Comparison of ENCODE assay signal across 9 cellular contexts in the genomic region with DNA sequence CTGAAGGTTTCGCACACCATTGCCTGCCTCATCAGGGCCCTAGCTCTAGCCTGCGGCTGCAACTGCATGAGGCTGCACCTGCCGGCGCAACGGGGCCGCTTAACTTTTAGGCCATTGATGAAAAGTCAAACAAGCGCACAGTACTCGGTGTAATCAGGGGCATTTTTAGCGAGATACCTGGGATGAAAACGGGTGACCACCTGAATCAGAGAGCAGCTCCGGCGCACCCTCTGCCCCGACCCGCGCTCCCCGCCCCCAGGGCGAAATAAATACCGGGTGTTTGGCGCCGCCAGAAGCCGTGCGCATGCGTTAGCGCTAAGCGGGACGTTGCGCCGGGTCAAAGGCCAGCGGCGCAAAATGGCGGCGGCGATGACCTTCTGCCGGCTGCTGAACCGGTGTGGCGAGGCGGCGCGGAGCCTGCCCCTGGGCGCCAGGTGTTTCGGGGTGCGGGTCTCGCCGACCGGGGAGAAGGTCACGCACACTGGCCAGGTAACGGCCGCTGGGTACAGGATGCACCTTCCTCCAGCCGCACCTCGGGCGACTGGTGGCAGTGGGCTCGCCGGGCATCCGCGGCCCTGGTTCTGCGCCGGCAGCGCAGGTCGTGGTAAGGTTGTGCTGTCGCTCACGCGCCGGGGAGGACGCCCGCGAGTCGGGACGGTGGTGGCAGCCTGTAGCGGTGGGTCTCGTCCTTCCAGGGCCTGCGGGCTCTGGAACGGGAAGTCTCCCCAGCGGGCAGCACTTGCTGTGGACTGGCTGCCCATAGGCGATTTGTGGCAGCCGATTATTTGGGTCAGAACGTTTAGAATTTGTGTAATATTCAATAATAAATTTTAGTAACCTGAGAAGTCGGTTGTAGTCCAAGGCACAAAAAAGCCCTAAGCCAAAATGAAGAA. TPM values are rescaled to one million over a fixed set of nuclear protein-coding genes. Genes with fewer than 3 reads are reported as not detected.
A peak's percentile ranks its signal among the peaks of the same experiment; 100 is the strongest.
DNase-seq lines count a peak whose midpoint lies in the region; ATAC-seq, FAIRE-seq and TF ChIP-seq lines count a peak whose summit lies in the region.
"Had no signal": no experiment of that assay in that cellular context is flagged by ENCODE, and none has a peak within 500 bp of the region (broad histone marks: within the 10 kb centered on the region; RNA-seq: fewer than 3 reads in every experiment).

A gene (plus strand): TSS at position 347 of the 893 bp plus-strand sequence. CDS start 11 bp downstream, at position 358.

- H3K79me2 ChIP-seq in H1 (ENCODE audit: control insufficient read depth in 1 of 2, insufficient read depth in 2 of 2, low read length in 2 of 2): peaks cover 15 to 73% of the 10 kb centered on the region in 2 experiments

- H3K36me3 ChIP-seq in H1 (ENCODE audit: control insufficient read depth in 2 of 4, insufficient read depth in 4 of 4, low read length in 3 of 4): peaks cover 35 to 61% (median 52%) of the 10 kb centered on the region in 4 experiments
- H3K36me3 ChIP-seq in mesenchymal stem cell (ENCODE audit: control insufficient read depth in 1 of 2, insufficient read depth in 2 of 2, low read depth in 1 of 2, low read length in 2 of 2): peaks cover 47 to 61% of the 10 kb centered on the region in 2 experiments

- POLR2A ChIA-PET in H1 (lab: Charles Lee; ENCODE audit: partially characterized antibody): interaction anchor here (0.7 to 2.7 kb wide), 22 partner anchors 8 to 391 kb away, joined by 3 to 12 read pairs (median 3); no protein-coding TSS in a partner anchor

- peak within 1 kb of the TSS; percentile 98 for H3K56ac ChIP-seq in H1 (replicated peaks; ENCODE audit: insufficient read length, low read depth, low read length)

- no peak; the same call in 1 of the 2 replicates for TF ChIP-seq CTCF in C4-2B (conservative IDR thresholded peaks at IDR 0.05)
- TF ChIP-seq CTCF in H1 (IDR thresholded peaks at IDR 0.05; ENCODE audit: control extremely low read depth in 1 of 3, insufficient read depth in 1 of 3, low read depth in 1 of 3, low read length in 3 of 3): no peak

- H3K4me1 ChIP-seq in H1 (replicated peaks in 1 of 4; ENCODE audit: control insufficient read depth in 3 of 4, insufficient read depth in 4 of 4, low read length in 3 of 4) (peaks cover 0 to 7% (median 5%) of the 10 kb centered on the region in 4 experiments; a peak in 6 of 7 replicates), mesenchymal stem cell (ENCODE audit: control insufficient read depth, insufficient read depth, low read depth, low read length) (peaks cover 19% of the 10 kb centered on the region)

- H2BK20ac ChIP-seq in H1 (ENCODE audit: low read length): no peak within 1 kb of the TSS

- H2BK15ac ChIP-seq in H1 (ENCODE audit: low read length) (no peak within 1 kb of the TSS; the same call in 1 of the 2 replicates), mesenchymal stem cell (ENCODE audit: low read depth, poor library complexity, severe bottlenecking) (peak within 1 kb of the TSS; percentile 82)

- TF ChIP-seq EP300 in H1 (IDR thresholded peaks at IDR 0.05; ENCODE audit: borderline replicate concordance in 1 of 2, low read depth in 2 of 2, low read length in 2 of 2): no peak

- H3K27ac ChIP-seq in C4-2B (peak within 1 kb of the TSS; percentile 98), H1 (ENCODE audit: low read depth, low read length) (peak within 1 kb of the TSS; percentile 88), mesenchymal stem cell (ENCODE audit: low read length, poor library complexity, severe bottlenecking) (peak within 1 kb of the TSS; percentile 78)

- H3K23ac ChIP-seq in H1 (ENCODE audit: insufficient read length) (no peak within 1 kb of the TSS), mesenchymal stem cell (ENCODE audit: low read length in 2 of 2) (peak within 1 kb of the TSS in 1 of 2 experiments; percentile 54)

- H3K14ac ChIP-seq in H1 (ENCODE audit: insufficient read length) (no peak within 1 kb of the TSS), mesenchymal stem cell (ENCODE audit: low read length in 2 of 2) (peak within 1 kb of the TSS in 1 of 2 experiments; percentile 99)

- CTCF ChIA-PET in H1 (lab: Charles Lee; ENCODE audit: partially characterized antibody): interaction anchor here (0.8 to 1.6 kb wide), 6 partner anchors 37 to 298 kb away, joined by 3 to 6 read pairs (median 3); no protein-coding TSS in a partner anchor

- H2BK12ac ChIP-seq in H1 (ENCODE audit: low read depth, low read length): peak within 1 kb of the TSS; percentile 88
- H2BK12ac ChIP-seq in mesenchymal stem cell (ENCODE audit: low read length in 2 of 2): peak within 1 kb of the TSS in 1 of 2 experiments; percentile 7

- H4K20me1 ChIP-seq in H1 (replicated peaks in 1 of 2; ENCODE audit: control insufficient read depth in 1 of 2, insufficient read depth in 2 of 2, low read length in 2 of 2): peaks cover 9 to 21% of the 10 kb centered on the region in 2 experiments

- no peak within 1 kb of the TSS for H2BK120ac ChIP-seq in H1 (replicated peaks; ENCODE audit: low read depth, low read length)
- H2BK120ac ChIP-seq in mesenchymal stem cell (ENCODE audit: low read depth, low read length): no peak within 1 kb of the TSS

- H3K18ac ChIP-seq in H1 (ENCODE audit: extremely low read depth, low read length) (peak within 1 kb of the TSS; percentile 96), mesenchymal stem cell (ENCODE audit: low read depth in 1 of 2, low read length in 2 of 2) (peak within 1 kb of the TSS; percentile 30 to 99)

- H3K4me2 ChIP-seq in H1 (ENCODE audit: insufficient read depth in 1 of 2, low read depth in 2 of 2, low read length in 2 of 2) (peak within 1 kb of the TSS; percentile 88 to 97), mesenchymal stem cell (ENCODE audit: low read length, poor library complexity, severe bottlenecking) (peak within 1 kb of the TSS; percentile 93)

- peak within 1 kb of the TSS; percentile 96 for H4K91ac ChIP-seq in H1 (replicated peaks; ENCODE audit: insufficient read length, low read length)
- H4K91ac ChIP-seq in mesenchymal stem cell (ENCODE audit: low read length): peak within 1 kb of the TSS; percentile 88

- WGBS in H1 (ENCODE audit: extremely low coverage in 1 of 2, insufficient coverage in 1 of 2, insufficient read length in 1 of 2, insufficient replicate concordance in 2 of 2, low coverage in 1 of 2, low lambda C conversion rate in 2 of 2, missing lambda C conversion rate in 1 of 2), 2 experiments: 2% methylated on average over 56 of the region's 77 CpGs; no CpG with 5 or more reads in 1 of the 2 experiments
- WGBS in mesenchymal stem cell: under 1% methylated on average over 75 of the region's 77 CpGs

- H2AFZ ChIP-seq in H1 (ENCODE audit: low read length) (peak within 1 kb of the TSS; percentile 18; the same call in 1 of the 2 replicates), mesenchymal stem cell (ENCODE audit: low read depth, low read length) (peak within 1 kb of the TSS; percentile 89)

- ATAC-seq in GM19351 (IDR thresholded peaks at IDR 0.05; ENCODE audit: unreplicated experiment) (peak; percentile 63), HG03469 (IDR thresholded peaks at IDR 0.05; ENCODE audit: unreplicated experiment) (peak; percentile 42)

- peak; percentile 32 for DNase-seq in NCI-H82 treated with DMSO at 0.1 percent for 48 hours (lab: John Stamatoyannopoulos, UW; ENCODE audit: unreplicated experiment)
- peak; percentile 94 for DNase-seq in activated CD8-positive, alpha-beta memory T cell treated with anti-CD3 and anti-CD28 coated beads for 24 hours
- peak; percentile 39 to 85 for DNase-seq in H1 (ENCODE audit: low read depth in 1 of 2, low spot score in 2 of 2)
- peak; percentile 65 for DNase-seq in mesenchymal stem cell
- DNase-seq in stimulated activated CD8-positive, alpha-beta memory T cell treated with anti-CD3 and anti-CD28 coated beads, Interleukin-12 subunit alpha, Interleukin-12 subunit beta, amount 100 ng/mL, for 24 hours (ENCODE audit: extremely low read depth): peak; percentile 41

- H4K8ac ChIP-seq in H1 (ENCODE audit: extremely low read depth, insufficient read depth, low read length) (peak within 1 kb of the TSS; percentile 98; the same call in 1 of the 2 replicates), mesenchymal stem cell (ENCODE audit: low read length) (peak within 1 kb of the TSS; percentile 94)

- H3K9me3 ChIP-seq in H1 (ENCODE audit: insufficient read depth in 2 of 2, low read depth in 1 of 2, low read length in 1 of 2) (no peaks in the 10 kb centered on the region), mesenchymal stem cell (ENCODE audit: control insufficient read depth, low read length) (no peaks in the 10 kb centered on the region)

- no peak within 1 kb of the TSS; the same call in 1 of the 2 replicates for H2AK5ac ChIP-seq in H1 (ENCODE audit: low read depth, low read length)
- H2AK5ac ChIP-seq in mesenchymal stem cell (ENCODE audit: low read length, severe bottlenecking): no peak within 1 kb of the TSS

- peaks cover 17% of the 10 kb centered on the region for H3K79me1 ChIP-seq in H1 (ENCODE audit: low read depth, low read length)
- H3K79me1 ChIP-seq in mesenchymal stem cell (replicated peaks; ENCODE audit: low read length, poor library complexity, severe bottlenecking): peaks cover 39% of the 10 kb centered on the region

- H3K9ac ChIP-seq in H1 (replicated peaks in 1 of 4; ENCODE audit: extremely low read depth in 1 of 4, low read depth in 3 of 4, low read length in 3 of 4): peak within 1 kb of the TSS; percentile 92 to 98 (median 94)
- H3K9ac ChIP-seq in mesenchymal stem cell (ENCODE audit: low read length): peak within 1 kb of the TSS; percentile 97

- TF ChIP-seq RAD21 in H1 (IDR thresholded peaks at IDR 0.05 in 1 of 2, conservative IDR thresholded peaks at IDR 0.05 in 1 of 2; ENCODE audit: low read depth in 2 of 2, low read length in 2 of 2): no peak

- peak within 1 kb of the TSS; percentile 96 for H3K4ac ChIP-seq in H1 (replicated peaks; ENCODE audit: insufficient read length, low read depth, low read length)
- H3K4ac ChIP-seq in mesenchymal stem cell (ENCODE audit: low read depth in 1 of 2, low read length in 2 of 2): peak within 1 kb of the TSS; percentile 65 to 73

- H3K4me3 ChIP-seq in H1 (ENCODE audit: extremely low read depth in 1 of 4, insufficient read depth in 2 of 4, low read depth in 3 of 4, low read length in 4 of 4): peak within 1 kb of the TSS; percentile 87 to 94 (median 93)
- H3K4me3 ChIP-seq in mesenchymal stem cell (ENCODE audit: insufficient read depth in 1 of 2, low read depth in 1 of 2, low read length in 2 of 2): peak within 1 kb of the TSS; percentile 96 to 98

- H2BK5ac ChIP-seq in H1 (ENCODE audit: low read depth, low read length) (peak within 1 kb of the TSS; percentile 91), mesenchymal stem cell (ENCODE audit: low read depth, low read length, poor library complexity, severe bottlenecking) (peak within 1 kb of the TSS; percentile 12)

- H3K27me3 ChIP-seq in H1 (replicated peaks in 1 of 4; ENCODE audit: control insufficient read depth in 3 of 4, extremely low read depth in 1 of 4, insufficient read depth in 3 of 4, low read length in 3 of 4): no peaks in the 10 kb centered on the region
- H3K27me3 ChIP-seq in mesenchymal stem cell (ENCODE audit: control insufficient read depth in 1 of 2, insufficient read depth in 1 of 2, low read length in 2 of 2): no peaks in the 10 kb centered on the region

- peaks cover 17% of the 10 kb centered on the region for H3K23me2 ChIP-seq in H1 (ENCODE audit: low read depth, low read length)

- TF ChIP-seq POLR2A in H1 (IDR thresholded peaks at IDR 0.05; ENCODE audit: control extremely low read depth in 1 of 2, low read depth in 2 of 2, low read length in 2 of 2): peak in 1 of 2 experiments; percentile 63; a peak in 1 of 3 replicates

- H4K5ac ChIP-seq in H1 (ENCODE audit: insufficient read length, low read depth, low read length): peak within 1 kb of the TSS; percentile 99

- FAIRE-seq in H1 (lab: Jason Lieb, UNC): no peak
- FAIRE-seq: colon had no signal

RNA-seq across cellular contexts. Expression of the gene that starts here (rescaled TPM):
- total RNA-seq in H1 (2021; fragmentation: NEBNext Ultra II Directional; extraction: Animal tissue kit (Norgen Biotek cat#: 25700)): 72.7 and 77.1 TPM in 2 replicates
- 191 and 302 TPM in 2 replicates for polyA plus RNA-seq in H1 (2011; rRNA removed)
- polyA plus RNA-seq in H1 (2011; cell fraction: cytosol; rRNA removed): 224 TPM
- 78.2 TPM for polyA plus RNA-seq in H1 (2011; cell fraction: nucleus; rRNA removed)
- polyA plus RNA-seq in H1 (2012, experiment 1 of 2): 190 to 231 TPM (median 207 TPM) in 4 replicates
- polyA plus RNA-seq in H1 (2012, experiment 2 of 2): 78.3 TPM
- polyA plus RNA-seq in H1 (2013, experiment 1 of 2): 141 TPM
- polyA plus RNA-seq in H1 (2013, experiment 2 of 2): 146 TPM
- polyA minus RNA-seq in H1 (2011; rRNA and poly(A)+ RNA removed): 9.3 and 11.6 TPM in 2 replicates
- polyA minus RNA-seq in H1 (2011; cell fraction: cytosol; rRNA and poly(A)+ RNA removed): 55.8 TPM
- 31.5 TPM for polyA minus RNA-seq in H1 (2011; cell fraction: nucleus; rRNA and poly(A)+ RNA removed)
- 102 TPM for polyA plus RNA-seq in mesenchymal stem cell (2013, experiment 1 of 2)
- 105 TPM for polyA plus RNA-seq in mesenchymal stem cell (2013, experiment 2 of 2)

Comparison
In these comparisons a context has a peak if more than half of its experiments do, and no peak if none do; other contexts are left out.
1. Peak in every context shown above with its lines: DNase-seq, ATAC-seq, H3K4me3 ChIP-seq and H3K27ac ChIP-seq.
2. DNase-seq: peak in every context shown above with its lines; median percentile 94 in activated CD8-positive, alpha-beta memory T cell treated with anti-CD3 and anti-CD28 coated beads for 24 hours; 65 in mesenchymal stem cell; 62 in H1; 41 in stimulated activated CD8-positive, alpha-beta memory T cell treated with anti-CD3 and anti-CD28 coated beads, Interleukin-12 subunit alpha, Interleukin-12 subunit beta, amount 100 ng/mL, for 24 hours; 32 in NCI-H82 treated with DMSO at 0.1 percent for 48 hours.